In the genomic region with DNA sequence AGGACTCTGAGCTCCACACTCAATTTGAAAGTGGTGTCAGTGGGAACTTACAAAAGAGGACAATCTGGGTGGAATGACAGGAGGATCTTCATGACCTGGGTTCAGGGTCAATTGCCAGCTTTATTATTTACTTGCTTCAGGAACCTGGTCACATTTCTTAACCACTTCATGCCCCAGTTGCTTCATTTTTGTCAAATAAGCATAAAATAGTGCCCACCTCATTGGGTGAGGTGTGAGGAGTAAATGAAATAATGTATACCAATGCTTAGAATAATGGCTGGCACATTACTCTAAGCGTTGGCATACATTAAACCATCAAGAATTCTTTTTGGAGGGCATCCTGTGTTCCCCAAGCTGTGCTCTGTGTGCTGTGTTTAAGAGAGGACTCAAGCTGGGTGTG, we compare ENCODE assay signal across 32 cellular contexts. TPM values are rescaled to one million over a fixed set of nuclear protein-coding genes. Genes with fewer than 3 reads are reported as not detected.
"Had no signal": no experiment of that assay in that cellular context is flagged by ENCODE, and none has a peak within 500 bp of the region (broad histone marks: within the 10 kb centered on the region; RNA-seq: fewer than 3 reads in every experiment).

No MANE protein-coding gene starts in this region.

- DNase-seq: colonic mucosa; cortex of kidney; effector CD8-positive, alpha-beta T cell; effector memory CD8-positive, alpha-beta T cell; endodermal cell; erythroblast; esophagus squamous epithelium; foreskin fibroblast; foreskin melanocyte; gastrocnemius medialis; glutamatergic neuron; head of caudate nucleus; heart right ventricle; hippocampal formation; left cardiac atrium; left lung; left ventricle myocardium superior; lower lobe of right lung; mesenchymal stem cell; mucosa of descending colon had no signal

- H3K27me3 ChIP-seq: colonic mucosa, esophagus squamous epithelium, gastrocnemius medialis, left lung had no signal

- ATAC-seq: effector memory CD8-positive, alpha-beta T cell; esophagus mucosa; gastrocnemius medialis; heart right ventricle; left cardiac atrium; left lung; left ventricle myocardium superior; lower lobe of right lung; mucosa of descending colon had no signal

- FAIRE-seq: endometrium, islet of Langerhans, keratinocyte had no signal

- H3K27me3 Mint-ChIP-seq: dendritic cell treated with granulocyte-macrophage colony-stimulating factor and Interleukin-4, amounts not matched to agents 40 ng/mL and 50 ng/mL, for 4 days; effector memory CD8-positive, alpha-beta T cell had no signal

- H3K9me3 ChIP-seq: colonic mucosa, esophagus squamous epithelium, gastrocnemius medialis, heart right ventricle, left lung, lower lobe of right lung, mucosa of descending colon had no signal

- H3K27ac ChIP-seq: colonic mucosa, epithelial cell of prostate, esophagus squamous epithelium, gastrocnemius medialis, heart right ventricle, left lung, lower lobe of right lung had no signal

- H3K9me3 Mint-ChIP-seq: dendritic cell treated with granulocyte-macrophage colony-stimulating factor and Interleukin-4, amounts not matched to agents 40 ng/mL and 50 ng/mL, for 4 days; effector memory CD8-positive, alpha-beta T cell; mesothelial cell of epicardium had no signal

- H3K27ac Mint-ChIP-seq: dendritic cell treated with granulocyte-macrophage colony-stimulating factor and Interleukin-4, amounts not matched to agents 40 ng/mL and 50 ng/mL, for 4 days; effector memory CD8-positive, alpha-beta T cell; endodermal cell; mesothelial cell of epicardium had no signal

- H3K4me3 ChIP-seq: colonic mucosa, esophagus squamous epithelium, gastrocnemius medialis, heart right ventricle, left lung, lower lobe of right lung, mucosa of descending colon had no signal

- H3K4me3 Mint-ChIP-seq: dendritic cell treated with granulocyte-macrophage colony-stimulating factor and Interleukin-4, amounts not matched to agents 40 ng/mL and 50 ng/mL, for 4 days; effector memory CD8-positive, alpha-beta T cell; endodermal cell; mesothelial cell of epicardium had no signal

- H3K36me3 ChIP-seq: colonic mucosa, esophagus squamous epithelium, gastrocnemius medialis, heart right ventricle, left lung, lower lobe of right lung had no signal

- H3K4me1 ChIP-seq: colonic mucosa, esophagus squamous epithelium, gastrocnemius medialis, heart right ventricle, left lung, lower lobe of right lung had no signal

- H3K4me1 Mint-ChIP-seq: endodermal cell, mesothelial cell of epicardium had no signal

RNA-seq across cellular contexts. Expression of gene VGLL1, which starts 19.4 kb away (rescaled TPM):
- total RNA-seq: colonic mucosa, dermis microvascular lymphatic vessel endothelial cell, endodermal cell, gastrocnemius medialis, glomerular endothelial cell, heart right ventricle, left cardiac atrium, left ventricle myocardium superior, lower lobe of right lung, lung microvascular endothelial cell, mesenteric fat pad, mucosa of descending colon, myocyte had no signal
- polyA plus RNA-seq: heart right ventricle had no signal
